14 cellular contexts compared by ENCODE assay signal in the genomic region with DNA sequence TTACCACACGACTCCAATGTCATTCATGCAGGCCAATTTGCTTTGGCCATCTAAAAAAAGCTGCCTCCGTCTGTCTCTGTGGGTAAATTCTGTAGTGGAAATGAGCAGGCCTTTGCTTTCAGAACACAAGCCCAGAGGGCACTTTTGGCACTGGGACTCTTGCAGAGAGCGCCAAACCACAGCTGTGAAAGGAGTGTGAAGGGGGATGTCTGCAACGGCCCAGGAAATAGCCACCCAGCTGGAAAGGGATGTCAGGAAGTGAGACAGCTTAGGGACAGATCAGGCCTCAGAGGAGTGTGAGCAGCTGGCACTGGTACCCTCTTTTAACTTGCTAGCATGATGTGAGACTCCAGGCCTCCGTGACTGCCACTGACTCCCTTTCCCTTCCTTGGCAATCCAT.
A peak's percentile ranks its signal among the peaks of the same experiment; 100 is the strongest.
DNase-seq lines count a peak whose midpoint lies in the region; ATAC-seq and TF ChIP-seq lines count a peak whose summit lies in the region.
"Had no signal": no experiment of that assay in that cellular context is flagged by ENCODE, and none has a peak within 500 bp of the region (broad histone marks: within the 10 kb centered on the region; RNA-seq: fewer than 3 reads in every experiment).

No MANE protein-coding gene starts in this region.

- H3K4me1 ChIP-seq in DND-41 (ENCODE audit: insufficient read depth, low read length) (no peaks in the 10 kb centered on the region), MM.1S (ENCODE audit: low read length) (peaks cover 54% of the 10 kb centered on the region)

- peak; percentile 30 for DNase-seq in DND-41
- DNase-seq in MM.1S = peak; percentile 86
- peak; percentile 2 for DNase-seq in left kidney (ENCODE audit: low read depth, low spot score)
- no peak for DNase-seq in central memory CD4-positive, alpha-beta T cell
- no peak for DNase-seq in SW 1271 (lab: John Stamatoyannopoulos, UW)
- no peak for DNase-seq in cortex of kidney (lab: John Stamatoyannopoulos, UW)
- DNase-seq: activated CD4-positive, alpha-beta memory T cell treated with anti-CD3 and anti-CD28 coated beads for 36 hours; activated naive CD4-positive, alpha-beta T cell treated with Interleukin-2 at 50 U/mL for 16 hours; CD4-positive, alpha-beta T cell; NCI-H2081; T-helper 2 cell had no signal

- peaks cover 26% of the 10 kb centered on the region for H3F3A ChIP-seq in MM.1S (ENCODE audit: insufficient read depth, low read length)

- peak; percentile 76 for ATAC-seq in DND-41 (ENCODE audit: insufficient read depth, low read depth)
- peak; percentile 69 for ATAC-seq in GM19467 (IDR thresholded peaks at IDR 0.05; ENCODE audit: unreplicated experiment)
- ATAC-seq in HG03439 (IDR thresholded peaks at IDR 0.05; ENCODE audit: unreplicated experiment) = no peak

- H3K9me2 ChIP-seq in MM.1S (replicated peaks; ENCODE audit: insufficient read depth, low read length) = no peaks in the 10 kb centered on the region

- no peaks in the 10 kb centered on the region for H3K9me3 ChIP-seq in DND-41 (ENCODE audit: insufficient read depth, low read length, severe bottlenecking)
- H3K9me3 ChIP-seq in MM.1S (replicated peaks; ENCODE audit: insufficient read depth, low read length) = no peaks in the 10 kb centered on the region

- no peak overlapping the region for H3K9ac ChIP-seq in DND-41 (ENCODE audit: low read depth, low read length)
- H3K9ac ChIP-seq in MM.1S (ENCODE audit: low read length) = peak overlapping the region; percentile 26; the same call in 1 of the 2 replicates

- H3K27ac ChIP-seq in DND-41 (ENCODE audit: low read length) (no peak overlapping the region), MM.1S (ENCODE audit: low read length) (peak overlapping the region; percentile 86)
- H3K27ac ChIP-seq: cardiac muscle cell had no signal

- H2AFZ ChIP-seq in DND-41 (ENCODE audit: low read depth, low read length) (no peak overlapping the region), MM.1S (ENCODE audit: low read length) (peak overlapping the region; percentile 64)

- H3K79me2 ChIP-seq in DND-41 (ENCODE audit: insufficient read depth, low read length) = no peaks in the 10 kb centered on the region
- H3K79me2 ChIP-seq in MM.1S (ENCODE audit: low read length) = no peaks in the 10 kb centered on the region

- H3K4me3 ChIP-seq in DND-41 (ENCODE audit: low read depth in 1 of 2, low read length in 2 of 2) (no peak overlapping the region), MM.1S (ENCODE audit: low read length) (peak overlapping the region; percentile 11; the same call in 1 of the 2 replicates)
- H3K4me3 ChIP-seq: cardiac muscle cell had no signal

- H3K4me2 ChIP-seq in DND-41 (ENCODE audit: insufficient read depth, low read length) (no peak overlapping the region), MM.1S (ENCODE audit: low read depth, low read length) (peak overlapping the region; percentile 61)

- H4K20me1 ChIP-seq in DND-41 (ENCODE audit: insufficient read depth, low read length) = no peaks in the 10 kb centered on the region
- no peaks in the 10 kb centered on the region for H4K20me1 ChIP-seq in MM.1S (ENCODE audit: insufficient read depth, low read length)

- TF ChIP-seq CTCF in DND-41 (IDR thresholded peaks at IDR 0.05; ENCODE audit: borderline replicate concordance, extremely low read depth, low read length, poor library complexity, severe bottlenecking) (no peak), MM.1S (IDR thresholded peaks at IDR 0.05; ENCODE audit: low read length) (no peak)

- H3K36me3 ChIP-seq in DND-41 (ENCODE audit: insufficient read depth, low read length) (no peaks in the 10 kb centered on the region), MM.1S (replicated peaks; ENCODE audit: insufficient read depth, low read length) (no peaks in the 10 kb centered on the region)
- H3K36me3 ChIP-seq: cardiac muscle cell had no signal

- H3K27me3 ChIP-seq in DND-41 (ENCODE audit: insufficient read depth, low read length, poor library complexity) (no peaks in the 10 kb centered on the region), MM.1S (replicated peaks; ENCODE audit: insufficient read depth, low read length) (no peaks in the 10 kb centered on the region)
- H3K27me3 ChIP-seq: cardiac muscle cell had no signal

Comparison
In these comparisons a context has a peak if more than half of its experiments do, and no peak if none do; other contexts are left out.
1. DNase-seq: peak in DND-41 (single experiment), MM.1S (single experiment) and left kidney (single experiment); none in central memory CD4-positive, alpha-beta T cell (single experiment), SW 1271 (0 of 2) and cortex of kidney (single experiment).